Comparison of ENCODE assay signal across 8 cellular contexts in genomic region chr3:153130312-153130977, GRCh38. TPM values are rescaled to one million over a fixed set of nuclear protein-coding genes. Genes with fewer than 3 reads are reported as not detected.
DNase-seq lines count a peak whose midpoint lies in the region; ATAC-seq, FAIRE-seq and TF ChIP-seq lines count a peak whose summit lies in the region.

No MANE protein-coding gene starts in this region.

- H3K27ac ChIP-seq in coronary artery: no peak overlapping the region
- no peak overlapping the region for H3K27ac ChIP-seq in right cardiac atrium (ENCODE audit: low read length)

- no peaks in the 10 kb centered on the region for H3K4me1 ChIP-seq in right cardiac atrium (ENCODE audit: control insufficient read depth, insufficient read depth, low read length)

- no peak overlapping the region for H3K4me3 ChIP-seq in coronary artery
- no peak overlapping the region for H3K4me3 ChIP-seq in right cardiac atrium (ENCODE audit: low read length)

- H3K27me3 ChIP-seq in right cardiac atrium (ENCODE audit: control insufficient read depth, insufficient read depth): no peaks in the 10 kb centered on the region

- DNase-seq in AG20443 (ENCODE audit: low spot score) (peak; percentile 40), dedifferentiated amniotic fluid mesenchymal stem cell (ENCODE audit: extremely low spot score) (peak; percentile 36), coronary artery (ENCODE audit: low spot score) (no peak), anterior cingulate cortex (lab: John Stamatoyannopoulos, UW) (no peak), right cardiac atrium (no peak), GM19239 (ENCODE audit: insufficient read length, low spot score) (no peak)

- FAIRE-seq in GM19239 (lab: Jason Lieb, UNC): no peak

- 74% methylated on average over 2 of the region's 2 CpGs for WGBS in right cardiac atrium

- ATAC-seq in GM21381 (IDR thresholded peaks at IDR 0.05; ENCODE audit: unreplicated experiment) (peak; percentile 95), HG03520 (IDR thresholded peaks at IDR 0.05; ENCODE audit: unreplicated experiment) (peak; percentile 96), right cardiac atrium (no peak)

- intact Hi-C loops in right cardiac atrium (cut with DNase I): no loop called here

- H3K9me3 ChIP-seq in right cardiac atrium (ENCODE audit: control insufficient read depth, low read length): no peaks in the 10 kb centered on the region

- no peak for TF ChIP-seq CTCF in coronary artery (IDR thresholded peaks at IDR 0.05)

RNA-seq across cellular contexts. Expression of gene RAP2B, which starts 31.6 kb away (rescaled TPM):
- 1 to 10 TPM; 4.9 to 5.6 (median 5.1) TPM for total RNA-seq in right cardiac atrium
- polyA plus RNA-seq in right cardiac atrium: 1.9 TPM

Comparison
In these comparisons a context has a peak if more than half of its experiments do, and no peak if none do; other contexts are left out.
1. DNase-seq: peak in AG20443 (single experiment) and dedifferentiated amniotic fluid mesenchymal stem cell (single experiment); none in coronary artery (single experiment), anterior cingulate cortex (0 of 58), right cardiac atrium (0 of 3) and GM19239 (single experiment).
2. ATAC-seq: peak in GM21381 (single experiment) and HG03520 (single experiment); none in right cardiac atrium (0 of 2).